In the genomic region with DNA sequence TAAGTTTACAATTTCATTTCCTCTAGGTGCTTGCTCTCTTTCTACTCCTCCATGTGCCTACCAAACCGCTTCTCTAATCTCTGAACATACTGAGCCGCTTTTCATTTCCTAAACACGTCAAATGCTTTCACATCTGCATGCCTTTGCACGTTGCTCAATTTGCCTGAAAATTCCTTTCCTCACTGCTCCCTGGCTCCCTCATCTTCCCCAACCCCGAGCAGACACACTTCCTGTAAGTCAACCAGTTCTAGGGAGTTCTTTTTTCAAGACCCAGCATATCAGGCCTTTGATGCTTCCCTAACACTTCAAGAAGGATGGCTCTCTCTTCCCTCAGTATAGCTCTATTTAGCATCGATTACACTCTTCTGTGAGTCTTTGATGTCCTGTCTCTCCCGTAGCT, we compare ENCODE assay signal across 22 cellular contexts. TPM values are rescaled to one million over a fixed set of nuclear protein-coding genes. Genes with fewer than 3 reads are reported as not detected.
DNase-seq lines count a peak whose midpoint lies in the region; ATAC-seq and TF ChIP-seq lines count a peak whose summit lies in the region.
"Had no signal": no experiment of that assay in that cellular context is flagged by ENCODE, and none has a peak within 500 bp of the region (broad histone marks: within the 10 kb centered on the region; RNA-seq: fewer than 3 reads in every experiment).

No MANE protein-coding gene starts in this region.

- H4K20me1 ChIP-seq in GM23248 (ENCODE audit: insufficient read depth): no peaks in the 10 kb centered on the region

- H3K36me3 ChIP-seq in GM23248 (ENCODE audit: low read depth): no peaks in the 10 kb centered on the region
- H3K36me3 ChIP-seq: vagina had no signal

- H3K36me3 Mint-ChIP-seq in WTC11: no peaks in the 10 kb centered on the region; the same call in 1 of the 2 replicates

- no peaks in the 10 kb centered on the region for H3K9me2 ChIP-seq in GM23248 (ENCODE audit: insufficient read depth)

- H3K27me3 Mint-ChIP-seq in WTC11 (ENCODE audit: low read depth): no peaks in the 10 kb centered on the region

- H3K4me1 Mint-ChIP-seq in WTC11: peaks cover 52% of the 10 kb centered on the region

- in situ Hi-C loops in GM23248 (cut with MboI): no loop called here

- H3F3A ChIP-seq in GM23248 (ENCODE audit: insufficient read depth): no peaks in the 10 kb centered on the region

- H3K9me3 Mint-ChIP-seq in WTC11: no peaks in the 10 kb centered on the region
- H3K9me3 Mint-ChIP-seq: activated T-helper 1 cell treated with anti-CD3 and anti-CD28 coated beads, Interleukin-12 subunit alpha, Interleukin-12 subunit beta, Interleukin-2, Interleukin-4 antibody, amounts not matched to agents 30 ng/mL and 10 ng/mL and 1 ng/mL, durations not matched to agents 14 hours and 24 hours and 36 hours; T-helper 2 cell treated with Interferon-gamma antibody and Interleukin-4, amounts not matched to agents 5 μg/mL and 100 μg/mL, for 36 hours had no signal

- ATAC-seq in WTC11: peak; percentile 90
- ATAC-seq in omental fat pad (ENCODE audit: low FRiP score): peak; percentile 41
- no peak for ATAC-seq in GM18873 (IDR thresholded peaks at IDR 0.05; ENCODE audit: low FRiP score, unreplicated experiment)
- no peak for ATAC-seq in HG03457 (IDR thresholded peaks at IDR 0.05; ENCODE audit: unreplicated experiment)
- ATAC-seq: left ventricle myocardium superior had no signal

- H3K27ac ChIP-seq in GM23248: no peak overlapping the region
- H3K27ac ChIP-seq: cardiac muscle cell, parathyroid adenoma, PC-9, SK-N-MC, skin epidermis, vagina had no signal

- H3K4me2 ChIP-seq in GM23248 (ENCODE audit: unreplicated experiment): peak overlapping the region; percentile 25
- H3K4me2 ChIP-seq: PC-9 had no signal

- no peak overlapping the region for H3K4me3 Mint-ChIP-seq in WTC11
- H3K4me3 Mint-ChIP-seq: activated T-helper 1 cell treated with anti-CD3 and anti-CD28 coated beads, Interleukin-12 subunit alpha, Interleukin-12 subunit beta, Interleukin-2, Interleukin-4 antibody, amounts not matched to agents 30 ng/mL and 10 ng/mL and 1 ng/mL, durations not matched to agents 14 hours and 24 hours and 36 hours; T-helper 2 cell treated with Interferon-gamma antibody and Interleukin-4, amounts not matched to agents 5 μg/mL and 100 μg/mL, for 36 hours had no signal

- CTCF ChIA-PET in WTC11 (lab: Charles Lee): interaction anchor here (0.9 kb wide), 1 partner anchor 51 kb away, joined by 3 read pairs; a partner anchor contains a TSS

- peaks cover 16% of the 10 kb centered on the region for H3K4me1 ChIP-seq in GM23248 (ENCODE audit: insufficient read depth)
- H3K4me1 ChIP-seq: parathyroid adenoma, vagina had no signal

- POLR2A ChIA-PET in WTC11 (lab: Charles Lee): no interaction called here

- H3K9me3 ChIP-seq in GM23248 (ENCODE audit: low read depth): no peaks in the 10 kb centered on the region
- H3K9me3 ChIP-seq: vagina had no signal

- DNase-seq in GM23248: peak; percentile 46
- peak; percentile 21 for DNase-seq in WTC11 (ENCODE audit: low spot score)
- peak; percentile 57 for DNase-seq in fibroblast of the aortic adventitia (ENCODE audit: low read depth)
- no peak for DNase-seq in omental fat pad (ENCODE audit: low spot score)
- DNase-seq in central memory CD4-positive, alpha-beta T cell: no peak
- DNase-seq: COR-L47; effector CD4-positive, alpha-beta T cell; Kasumi-1; left ventricle myocardium superior; NCI-H774; PC-9; stimulated activated CD4-positive, alpha-beta T cell treated with anti-CD3 and anti-CD28 coated beads, Interleukin-4, amount 100 ng/mL, for 24 hours; substantia nigra had no signal

- H3K79me2 ChIP-seq in GM23248 (ENCODE audit: insufficient read depth): no peaks in the 10 kb centered on the region
- H3K79me2 ChIP-seq: parathyroid adenoma had no signal

- H3K27me3 ChIP-seq in GM23248 (replicated peaks; ENCODE audit: insufficient read depth): no peaks in the 10 kb centered on the region
- H3K27me3 ChIP-seq: cardiac muscle cell, vagina had no signal

- peak overlapping the region; percentile 67 for H3K27ac Mint-ChIP-seq in WTC11
- H3K27ac Mint-ChIP-seq: activated T-helper 1 cell treated with anti-CD3 and anti-CD28 coated beads, Interleukin-12 subunit alpha, Interleukin-12 subunit beta, Interleukin-2, Interleukin-4 antibody, amounts not matched to agents 30 ng/mL and 10 ng/mL and 1 ng/mL, durations not matched to agents 14 hours and 24 hours and 36 hours; T-helper 2 cell treated with Interferon-gamma antibody and Interleukin-4, amounts not matched to agents 5 μg/mL and 100 μg/mL, for 36 hours had no signal

- no peak overlapping the region for H3K9ac ChIP-seq in GM23248
- H3K9ac ChIP-seq: parathyroid adenoma had no signal

- TF ChIP-seq CTCF in WTC11 (IDR thresholded peaks at IDR 0.05) (no peak), fibroblast of the aortic adventitia (IDR thresholded peaks at IDR 0.05; ENCODE audit: insufficient read depth, low read length) (no peak), omental fat pad (IDR thresholded peaks at IDR 0.05) (no peak)

- 32 to 33% methylated on average over 7 of the region's 7 CpGs for WGBS in GM23248 (ENCODE audit: low coverage in 1 of 2, low lambda C conversion rate in 2 of 2, missing lambda C conversion rate in 2 of 2), 2 experiments

- 0 out of 2 replicates have a peak overlapping the region, but pooled peaks have one; percentile 14 for H3K4me3 ChIP-seq in GM23248
- no peak overlapping the region for H3K4me3 ChIP-seq in fibroblast of the aortic adventitia (ENCODE audit: low read depth, low read length)
- H3K4me3 ChIP-seq: cardiac muscle cell, PC-9, SK-N-MC, skin epidermis, vagina had no signal

- H2AFZ ChIP-seq in GM23248: peak overlapping the region; percentile 49
- H2AFZ ChIP-seq: parathyroid adenoma, PC-9 had no signal

TF ChIP-seq in WTC11, 78 proteins besides CTCF, POLR2A, EP300 and RAD21 (continues in another document):
- TF ChIP-seq ZNF396 (CRISPR knock-in tag; IDR thresholded peaks at IDR 0.05; ENCODE audit: borderline replicate concordance): no peak
- TF ChIP-seq NR1H2 (CRISPR knock-in tag; IDR thresholded peaks at IDR 0.05): no peak
- TF ChIP-seq, protein P1, sequence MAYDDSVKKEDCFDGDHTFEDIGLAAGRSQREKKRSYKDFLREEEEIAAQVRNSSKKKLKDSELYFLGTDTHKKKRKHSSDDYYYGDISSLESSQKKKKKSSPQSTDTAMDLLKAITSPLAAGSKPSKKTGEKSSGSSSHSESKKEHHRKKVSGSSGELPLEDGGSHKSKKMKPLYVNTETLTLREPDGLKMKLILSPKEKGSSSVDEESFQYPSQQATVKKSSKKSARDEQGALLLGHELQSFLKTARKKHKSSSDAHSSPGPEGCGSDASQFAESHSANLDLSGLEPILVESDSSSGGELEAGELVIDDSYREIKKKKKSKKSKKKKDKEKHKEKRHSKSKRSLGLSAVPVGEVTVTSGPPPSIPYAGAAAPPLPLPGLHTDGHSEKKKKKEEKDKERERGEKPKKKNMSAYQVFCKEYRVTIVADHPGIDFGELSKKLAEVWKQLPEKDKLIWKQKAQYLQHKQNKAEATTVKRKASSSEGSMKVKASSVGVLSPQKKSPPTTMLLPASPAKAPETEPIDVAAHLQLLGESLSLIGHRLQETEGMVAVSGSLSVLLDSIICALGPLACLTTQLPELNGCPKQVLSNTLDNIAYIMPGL (CRISPR knock-in tag; IDR thresholded peaks at IDR 0.05): no peak
- TF ChIP-seq NFYB (CRISPR knock-in tag; conservative IDR thresholded peaks at IDR 0.05; ENCODE audit: low read depth): no peak
- TF ChIP-seq ZNF138 (CRISPR knock-in tag; conservative IDR thresholded peaks at IDR 0.05): no peak
- TF ChIP-seq ZNF416 (CRISPR knock-in tag; IDR thresholded peaks at IDR 0.05): no peak
- TF ChIP-seq, protein P2, sequence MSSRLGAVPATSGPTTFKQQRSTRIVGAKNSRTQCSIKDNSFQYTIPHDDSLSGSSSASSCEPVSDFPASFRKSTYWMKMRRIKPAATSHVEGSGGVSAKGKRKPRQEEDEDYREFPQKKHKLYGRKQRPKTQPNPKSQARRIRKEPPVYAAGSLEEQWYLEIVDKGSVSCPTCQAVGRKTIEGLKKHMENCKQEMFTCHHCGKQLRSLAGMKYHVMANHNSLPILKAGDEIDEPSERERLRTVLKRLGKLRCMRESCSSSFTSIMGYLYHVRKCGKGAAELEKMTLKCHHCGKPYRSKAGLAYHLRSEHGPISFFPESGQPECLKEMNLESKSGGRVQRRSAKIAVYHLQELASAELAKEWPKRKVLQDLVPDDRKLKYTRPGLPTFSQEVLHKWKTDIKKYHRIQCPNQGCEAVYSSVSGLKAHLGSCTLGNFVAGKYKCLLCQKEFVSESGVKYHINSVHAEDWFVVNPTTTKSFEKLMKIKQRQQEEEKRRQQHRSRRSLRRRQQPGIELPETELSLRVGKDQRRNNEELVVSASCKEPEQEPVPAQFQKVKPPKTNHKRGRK (CRISPR knock-in tag; IDR thresholded peaks at IDR 0.05; ENCODE audit: borderline replicate concordance): no peak
- TF ChIP-seq IRF2 (CRISPR knock-in tag; IDR thresholded peaks at IDR 0.05; ENCODE audit: borderline replicate concordance, low read depth): no peak
- TF ChIP-seq CBFB (CRISPR knock-in tag; IDR thresholded peaks at IDR 0.05; ENCODE audit: low read depth): no peak
- TF ChIP-seq NR2C2 (CRISPR knock-in tag; IDR thresholded peaks at IDR 0.05): no peak
- TF ChIP-seq NR3C1 (CRISPR knock-in tag; conservative IDR thresholded peaks at IDR 0.05; ENCODE audit: low read depth): no peak
- TF ChIP-seq TCF7 (CRISPR knock-in tag; IDR thresholded peaks at IDR 0.05; ENCODE audit: low read depth): no peak
- TF ChIP-seq ZNF219 (CRISPR knock-in tag; IDR thresholded peaks at IDR 0.05; ENCODE audit: borderline replicate concordance): no peak
- TF ChIP-seq, protein P3, sequence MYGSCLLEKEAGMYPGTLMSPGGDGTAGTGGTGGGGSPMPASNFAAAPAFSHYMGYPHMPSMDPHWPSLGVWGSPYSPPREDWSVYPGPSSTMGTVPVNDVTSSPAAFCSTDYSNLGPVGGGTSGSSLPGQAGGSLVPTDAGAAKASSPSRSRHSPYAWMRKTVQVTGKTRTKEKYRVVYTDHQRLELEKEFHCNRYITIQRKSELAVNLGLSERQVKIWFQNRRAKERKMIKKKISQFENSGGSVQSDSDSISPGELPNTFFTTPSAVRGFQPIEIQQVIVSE (CRISPR knock-in tag; IDR thresholded peaks at IDR 0.05; ENCODE audit: borderline replicate concordance): no peak
- TF ChIP-seq, protein P4, sequence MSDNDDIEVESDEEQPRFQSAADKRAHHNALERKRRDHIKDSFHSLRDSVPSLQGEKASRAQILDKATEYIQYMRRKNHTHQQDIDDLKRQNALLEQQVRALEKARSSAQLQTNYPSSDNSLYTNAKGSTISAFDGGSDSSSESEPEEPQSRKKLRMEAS (CRISPR knock-in tag; IDR thresholded peaks at IDR 0.05): no peak
- TF ChIP-seq ELF4 (CRISPR knock-in tag; IDR thresholded peaks at IDR 0.05; ENCODE audit: low read depth): no peak
- no peak for TF ChIP-seq SP1 (CRISPR knock-in tag; conservative IDR thresholded peaks at IDR 0.05)

RNA-seq across cellular contexts. Expression of a gene that starts 50.3 kb away (rescaled TPM):
- not detected in 2 replicates for total RNA-seq in GM23248 (2014; rRNA removed; shearing (Covaris generic))
- 0.27 and 0.38 TPM in 2 replicates for polyA plus RNA-seq in GM23248 (2016; fragmentation: Nextera tagmentation; extraction: Ambion mirVana)
- total RNA-seq in WTC11 (2021) (22.2 to 29.8 TPM (median 23.3 TPM) in 3 replicates), fibroblast of the aortic adventitia (ENCODE audit: low replicate concordance) (3.6 and 12.8 TPM in 2 replicates), omental fat pad (100 to 1,000 TPM in 2 of 4 donors, 10 to 100 TPM in 2; 13.1 to 169 (median 93.0) TPM)
- total RNA-seq: activated T-helper 1 cell treated with anti-CD3 and anti-CD28 coated beads, Interleukin-12 subunit alpha, Interleukin-12 subunit beta, Interleukin-2, Interleukin-4 antibody, amounts not matched to agents 30 ng/mL and 10 ng/mL and 1 ng/mL, durations not matched to agents 14 hours and 24 hours and 36 hours; PC-9 had no signal

Comparison
In these comparisons a context has a peak if more than half of its experiments do, and no peak if none do; other contexts are left out.
1. DNase-seq: peak in GM23248 (single experiment), WTC11 (single experiment) and fibroblast of the aortic adventitia (single experiment); none in omental fat pad (single experiment) and central memory CD4-positive, alpha-beta T cell (single experiment).
2. ATAC-seq: peak in WTC11 (single experiment) and omental fat pad (single experiment); none in GM18873 (single experiment) and HG03457 (single experiment).